ENCODE assay signal across 8 cellular contexts in the genomic region with DNA sequence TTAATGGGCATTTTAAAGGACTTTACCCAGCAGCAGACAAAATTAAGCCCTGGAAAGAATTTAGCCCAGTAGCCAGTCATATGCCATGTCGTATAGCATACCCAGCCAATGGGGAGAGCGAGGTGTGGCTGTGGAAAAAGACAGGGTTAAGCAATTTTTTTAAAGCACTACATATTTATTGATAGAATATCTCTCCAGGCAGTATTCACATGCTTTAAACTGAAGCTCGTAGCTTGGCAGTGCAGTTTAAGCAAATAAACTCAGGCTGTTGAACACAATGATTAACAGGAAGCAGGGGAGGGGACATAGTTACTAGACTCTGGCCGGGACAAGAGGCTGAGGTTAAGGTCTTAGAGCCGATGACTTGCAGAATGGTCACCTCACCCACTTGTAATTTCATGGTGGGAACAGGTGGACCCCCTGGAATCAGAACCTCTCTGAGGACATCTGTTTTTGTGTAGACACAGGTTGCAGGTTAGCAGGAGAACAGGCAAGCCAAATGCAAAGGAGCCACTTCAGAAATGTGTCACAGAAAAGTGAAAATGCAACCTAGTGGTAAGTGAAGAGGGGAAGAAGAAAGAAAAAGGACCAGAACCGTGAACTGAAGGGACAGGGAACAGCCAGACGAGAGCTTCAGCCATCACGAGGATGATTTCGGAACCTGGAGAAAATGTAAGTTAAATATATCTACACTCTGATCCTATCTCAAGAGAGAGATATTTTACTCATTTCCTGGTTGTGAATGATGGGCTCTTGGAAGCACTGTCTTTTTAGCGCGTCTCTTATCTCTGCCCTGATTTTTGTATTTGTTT. TPM values are rescaled to one million over a fixed set of nuclear protein-coding genes. Genes with fewer than 3 reads are reported as not detected.
DNase-seq lines count a peak whose midpoint lies in the region; ATAC-seq and TF ChIP-seq lines count a peak whose summit lies in the region.

No MANE protein-coding gene starts in this region.

- TF ChIP-seq CTCF in RWPE1 (conservative IDR thresholded peaks at IDR 0.05; ENCODE audit: low read depth) (no peak), choroid plexus epithelial cell (conservative IDR thresholded peaks at IDR 0.05; ENCODE audit: low read depth, low read length) (no peak)

- POLR2A ChIA-PET in RWPE1 (lab: Yijun Ruan, JAX; ENCODE audit: low non-redundant PET) = no interaction called here
- POLR2A ChIA-PET in HEK293T (lab: Yijun Ruan, JAX) = no interaction called here

- CTCF ChIA-PET in RWPE1 (lab: Yijun Ruan, JAX) (interaction anchor here (0.6 to 0.7 kb wide), 2 partner anchors 18 to 495 kb away, joined by 3 read pairs; no protein-coding TSS in a partner anchor), HEK293T (lab: Yijun Ruan, JAX) (interaction anchor here (0.6 to 2.7 kb wide), 2 partner anchors 11 to 18 kb away, joined by 3 to 5 read pairs; no protein-coding TSS in a partner anchor)

- peak; percentile 63 for ATAC-seq in GM19395 (IDR thresholded peaks at IDR 0.05; ENCODE audit: unreplicated experiment)
- peak; percentile 59 for ATAC-seq in HG03378 (IDR thresholded peaks at IDR 0.05; ENCODE audit: unreplicated experiment)

- H3K4me3 ChIP-seq in choroid plexus epithelial cell (ENCODE audit: low read depth, low read length) = peak overlapping the region; percentile 34

- H3K27ac ChIP-seq in RWPE1 = no peak overlapping the region

- DNase-seq in DMS153 (lab: John Stamatoyannopoulos, UW) = peak; percentile 48
- DNase-seq in RWPE1 (ENCODE audit: low spot score) = peak; percentile 19
- peak; percentile 65 for DNase-seq in choroid plexus epithelial cell (ENCODE audit: low read depth)
- DNase-seq in mucosa of gallbladder (ENCODE audit: low spot score) = peak; percentile 52
- no peak for DNase-seq in HEK293T (ENCODE audit: extremely low spot score)
- DNase-seq in NCI-H2107 treated with DMSO at 0.1 percent for 48 hours (lab: John Stamatoyannopoulos, UW; ENCODE audit: unreplicated experiment) = no peak

TF ChIP-seq in HEK293T, 16 proteins besides CTCF, POLR2A, EP300 and RAD21:
- no peak for TF ChIP-seq TARDBP (IDR thresholded peaks at IDR 0.05)

RNA-seq across cellular contexts. Expression of a gene that starts 7.2 kb away (rescaled TPM):
- 9.7 TPM for total RNA-seq in mucosa of gallbladder

Comparison
In these comparisons a context has a peak if more than half of its experiments do, and no peak if none do; other contexts are left out.
1. DNase-seq: peak in DMS153 (single experiment), RWPE1 (single experiment), choroid plexus epithelial cell (single experiment) and mucosa of gallbladder (single experiment); none in HEK293T (single experiment) and NCI-H2107 treated with DMSO at 0.1 percent for 48 hours (single experiment).